ENCODE assay signal across 8 cellular contexts in the genomic region with DNA sequence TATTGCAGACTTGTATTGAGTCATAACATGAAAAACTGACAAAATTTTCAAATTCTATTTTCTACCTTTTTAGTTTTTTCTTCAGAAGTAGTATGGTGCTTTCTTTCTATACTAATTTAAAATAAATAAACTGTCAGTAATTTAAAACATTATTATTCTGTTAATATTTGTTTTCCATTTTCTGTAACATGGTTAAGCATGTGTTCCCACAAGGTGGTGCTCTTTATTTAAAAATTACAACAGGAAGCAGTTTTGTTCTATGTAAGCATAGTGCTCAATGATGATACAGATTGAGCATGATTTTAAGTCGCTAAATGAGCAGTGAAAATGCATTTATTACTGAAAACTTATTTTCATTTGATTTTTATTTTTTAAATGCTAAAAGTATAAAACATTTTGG.
A peak's percentile ranks its signal among the peaks of the same experiment; 100 is the strongest.
DNase-seq lines count a peak whose midpoint lies in the region; ATAC-seq and TF ChIP-seq lines count a peak whose summit lies in the region.

No MANE protein-coding gene starts in this region.

- intact Hi-C loops in Caco-2 (cut with micrococcal nuclease; ENCODE audit: unreplicated experiment) = loop anchor here (1.0 to 5.0 kb wide), 4 partner anchors 152 to 983 kb away; partner anchors contain the start of genes CCDC59 and METTL25

- no peak overlapping the region for H2AFZ ChIP-seq in SK-N-SH (ENCODE audit: low read depth)

- no peaks in the 10 kb centered on the region for H3K36me3 Mint-ChIP-seq in Caco-2 (ENCODE audit: insufficient read depth, unreplicated experiment)

- H3K9me3 ChIP-seq in Caco-2 (no peaks in the 10 kb centered on the region), SK-N-SH (no peaks in the 10 kb centered on the region)

- H3K9me2 ChIP-seq in SK-N-SH = no peaks in the 10 kb centered on the region

- H3K4me3 ChIP-seq in Caco-2 (ENCODE audit: low read depth, low read length) = no peak overlapping the region
- H3K4me3 ChIP-seq in SK-N-SH (ENCODE audit: low read depth in 2 of 2, low read length in 1 of 2) = no peak overlapping the region; a peak in 1 of 4 replicates

- no peak overlapping the region for H3K4me3 Mint-ChIP-seq in Caco-2 (ENCODE audit: unreplicated experiment)

- TF ChIP-seq RAD21 in SK-N-SH (IDR thresholded peaks at IDR 0.05; ENCODE audit: low read length) = peak; percentile 86

- no peaks in the 10 kb centered on the region for H3K9me3 Mint-ChIP-seq in Caco-2 (ENCODE audit: unreplicated experiment)

- H3K36me3 ChIP-seq in Caco-2 (ENCODE audit: control insufficient read depth, insufficient read depth, low read length) (no peaks in the 10 kb centered on the region), SK-N-SH (replicated peaks in 1 of 2; ENCODE audit: control insufficient read depth in 1 of 2, insufficient read depth in 2 of 2, low read length in 1 of 2) (no peaks in the 10 kb centered on the region)

- H3K27me3 Mint-ChIP-seq in Caco-2 (ENCODE audit: insufficient read depth, unreplicated experiment) = no peaks in the 10 kb centered on the region

- H3K27ac ChIP-seq in SK-N-SH (ENCODE audit: low read depth in 2 of 2, low read length in 1 of 2) = no peak overlapping the region

- POLR2A ChIA-PET in Caco-2 (lab: Charles Lee) = no interaction called here
- POLR2A ChIA-PET in SK-N-SH (lab: Yijun Ruan, JAX) = no interaction called here

- no peak overlapping the region for H3K9ac ChIP-seq in SK-N-SH

- TF ChIP-seq CTCF in Caco-2 (IDR thresholded peaks at IDR 0.05; ENCODE audit: insufficient read depth in 1 of 2, low read depth in 1 of 2, low read length in 1 of 2, severe bottlenecking in 1 of 2, unreplicated experiment in 1 of 2) (peak; percentile 27 to 35), SK-N-SH (IDR thresholded peaks at IDR 0.05) (peak; percentile 70)

- H3K27me3 ChIP-seq in Caco-2 (replicated peaks; ENCODE audit: control insufficient read depth, insufficient read depth, low read length) (no peaks in the 10 kb centered on the region), SK-N-SH (ENCODE audit: insufficient read depth) (no peaks in the 10 kb centered on the region)

- TF ChIP-seq EP300 in SK-N-SH (IDR thresholded peaks at IDR 0.05; ENCODE audit: borderline replicate concordance in 1 of 2, low read depth in 1 of 2, low read length in 1 of 2) = no peak

- WGBS in SK-N-SH (ENCODE audit: low lambda C conversion rate) = 10% methylated on average over 1 of the region's 1 CpG

- H3K27ac Mint-ChIP-seq in Caco-2 (ENCODE audit: unreplicated experiment) = no peak overlapping the region

- DNase-seq in Caco-2 = peak in 1 of 2 experiments; percentile 22
- peak; percentile 63 for DNase-seq in NAMALWA (ENCODE audit: low spot score)
- peak; percentile 49 for DNase-seq in SK-N-SH
- DNase-seq in foreskin melanocyte = peak; percentile 31
- DNase-seq in stromal cell of bone marrow (ENCODE audit: low read depth) = peak; percentile 35

- H3F3A ChIP-seq in SK-N-SH (replicated peaks; ENCODE audit: insufficient read depth) = peaks cover 4% of the 10 kb centered on the region

- CTCF ChIA-PET in Caco-2 (lab: Charles Lee) = no interaction called here
- CTCF ChIA-PET in SK-N-SH (lab: Yijun Ruan, JAX) = interaction anchor here (0.6 to 2.9 kb wide), 16 partner anchors 9 to 714 kb away, joined by 3 to 14 read pairs (median 4); partner anchors contain the start of genes CCDC59 and METTL25

- no peak overlapping the region for H3K4me2 ChIP-seq in SK-N-SH

- ATAC-seq in GM19463 (IDR thresholded peaks at IDR 0.05; ENCODE audit: unreplicated experiment) = peak; percentile 72
- no peak for ATAC-seq in GM21447 (IDR thresholded peaks at IDR 0.05; ENCODE audit: unreplicated experiment)
- ATAC-seq in HG03135 (IDR thresholded peaks at IDR 0.05; ENCODE audit: unreplicated experiment) = no peak

- no peaks in the 10 kb centered on the region for H4K20me1 ChIP-seq in SK-N-SH (ENCODE audit: insufficient read depth)

- H3K79me2 ChIP-seq in SK-N-SH (ENCODE audit: insufficient read depth) = no peaks in the 10 kb centered on the region

- H3K4me1 ChIP-seq in Caco-2 (no peaks in the 10 kb centered on the region), SK-N-SH (ENCODE audit: control insufficient read depth in 1 of 2, insufficient read depth in 2 of 2, low read depth in 1 of 2, low read length in 1 of 2) (no peaks in the 10 kb centered on the region)

- no TSS peak for BruUV-seq in Caco-2 (replicated peaks; lab: Mats Ljungman, UMichigan)

- H3K4me1 Mint-ChIP-seq in Caco-2 (ENCODE audit: low read depth, unreplicated experiment) = no peaks in the 10 kb centered on the region

TF ChIP-seq in SK-N-SH, 30 proteins besides CTCF, POLR2A, EP300 and RAD21:
- peak; percentile 65; the same call in 1 of the 2 replicates for TF ChIP-seq SMC3 (IDR thresholded peaks at IDR 0.05; ENCODE audit: low read depth, low read length)
- no peak for TF ChIP-seq EZH2phosphoT487 (IDR thresholded peaks at IDR 0.05; ENCODE audit: borderline replicate concordance, low read depth)
- no peak for TF ChIP-seq IRF3 (IDR thresholded peaks at IDR 0.05; ENCODE audit: low read depth, low read length)
